Comparison of ENCODE assay signal across 27 cellular contexts in genomic region chr1:18340787-18341186, GRCh38.
"Had no signal": no experiment of that assay in that cellular context is flagged by ENCODE, and none has a peak within 500 bp of the region (broad histone marks: within the 10 kb centered on the region; RNA-seq: fewer than 3 reads in every experiment).

No MANE protein-coding gene starts in this region.

- H3K9me3 ChIP-seq: stomach, suprapubic skin, testis, thoracic aorta, thyroid gland, tibial artery, tibial nerve, transverse colon, upper lobe of left lung, upper lobe of right lung, uterus, vagina had no signal

- H3K27me3 ChIP-seq: testis, thyroid gland, tibial nerve, upper lobe of left lung, upper lobe of right lung, uterus, vagina had no signal

- FAIRE-seq: urothelium cell line had no signal

- H3K27ac ChIP-seq: stomach, suprapubic skin, testis, thoracic aorta, thyroid gland, tibial artery, tibial nerve, transverse colon, upper lobe of left lung, upper lobe of right lung, uterus, vagina had no signal

- DNase-seq: stimulated activated CD4-positive, alpha-beta T cell treated with anti-CD3 and anti-CD28 coated beads, Interleukin-2, amount 100 ng/mL, for 48 hours; stimulated activated CD4-positive, alpha-beta T cell treated with anti-CD3 and anti-CD28 coated beads, Interleukin-4, amount 100 ng/mL, for 1 hour; stimulated activated CD4-positive, alpha-beta T cell treated with anti-CD3 and anti-CD28 coated beads, Interleukin-4, amount 100 ng/mL, for 24 hours; stimulated activated CD4-positive, alpha-beta T cell treated with anti-CD3 and anti-CD28 coated beads, Interleukin-4, amount 100 ng/mL, for 4 hours; stimulated activated CD8-positive, alpha-beta memory T cell treated with anti-CD3 and anti-CD28 coated beads, Interleukin-4, amount 100 ng/mL, for 48 hours; stimulated activated naive B cell treated with anti-CD40 and anti-IgM and Interleukin-4, amounts not matched to agents 10 μg/mL and 1 μg/mL and 100 μg/mL, for 72 hours; stimulated activated naive CD4-positive, alpha-beta T cell; stimulated activated naive CD4-positive, alpha-beta T cell treated with Interleukin-2 at 50 U/mL for 16 hours; stimulated activated naive CD8-positive, alpha-beta T cell treated with anti-CD3 and anti-CD28 coated beads, Interleukin-15, amount 100 ng/mL, for 72 hours; stimulated activated naive CD8-positive, alpha-beta T cell treated with anti-CD3 and anti-CD28 coated beads, Interleukin-15, Interleukin-2, amounts not matched to agents 100 U/mL and 50 U/mL, for 24 hours; stomach; substantia nigra; testis; thyroid gland; tibial artery; transverse colon; trophoblast cell; upper lobe of left lung; upper lobe of right lung; uterus had no signal

- H3K36me3 ChIP-seq: stomach, suprapubic skin, thoracic aorta, thyroid gland, tibial artery, tibial nerve, transverse colon, upper lobe of left lung, upper lobe of right lung, uterus, vagina had no signal

- H3K4me3 ChIP-seq: stomach, suprapubic skin, testis, thoracic aorta, thyroid gland, tibial artery, tibial nerve, transverse colon, upper lobe of left lung, upper lobe of right lung, uterus, vagina had no signal

- H3K4me1 ChIP-seq: stomach, suprapubic skin, testis, thyroid gland, tibial artery, tibial nerve, transverse colon, upper lobe of left lung, upper lobe of right lung, uterus, vagina had no signal

- ATAC-seq: stimulated activated effector memory CD8-positive, alpha-beta T cell treated with anti-CD3 and anti-CD28 coated beads, Interleukin-12 subunit alpha, Interleukin-12 subunit beta, amount 100 ng/mL, for 72 hours; stimulated activated memory B cell treated with anti-CD40 and anti-IgM and Interleukin-4, amounts not matched to agents 10 μg/mL and 1 μg/mL and 100 μg/mL, for 72 hours; stimulated activated naive B cell treated with anti-CD40 and anti-IgM and Interleukin-4, amounts not matched to agents 10 μg/mL and 1 μg/mL and 100 μg/mL, for 72 hours; stimulated activated naive CD8-positive, alpha-beta T cell treated with anti-CD3 and anti-CD28 coated beads, Interleukin-15, amount 100 ng/mL, for 72 hours; stimulated activated naive CD8-positive, alpha-beta T cell treated with anti-CD3 and anti-CD28 coated beads, Interleukin-15, Interleukin-2, amounts not matched to agents 100 U/mL and 50 U/mL, for 24 hours; upper lobe of right lung had no signal
